9 cellular contexts compared by ENCODE assay signal in the genomic region with DNA sequence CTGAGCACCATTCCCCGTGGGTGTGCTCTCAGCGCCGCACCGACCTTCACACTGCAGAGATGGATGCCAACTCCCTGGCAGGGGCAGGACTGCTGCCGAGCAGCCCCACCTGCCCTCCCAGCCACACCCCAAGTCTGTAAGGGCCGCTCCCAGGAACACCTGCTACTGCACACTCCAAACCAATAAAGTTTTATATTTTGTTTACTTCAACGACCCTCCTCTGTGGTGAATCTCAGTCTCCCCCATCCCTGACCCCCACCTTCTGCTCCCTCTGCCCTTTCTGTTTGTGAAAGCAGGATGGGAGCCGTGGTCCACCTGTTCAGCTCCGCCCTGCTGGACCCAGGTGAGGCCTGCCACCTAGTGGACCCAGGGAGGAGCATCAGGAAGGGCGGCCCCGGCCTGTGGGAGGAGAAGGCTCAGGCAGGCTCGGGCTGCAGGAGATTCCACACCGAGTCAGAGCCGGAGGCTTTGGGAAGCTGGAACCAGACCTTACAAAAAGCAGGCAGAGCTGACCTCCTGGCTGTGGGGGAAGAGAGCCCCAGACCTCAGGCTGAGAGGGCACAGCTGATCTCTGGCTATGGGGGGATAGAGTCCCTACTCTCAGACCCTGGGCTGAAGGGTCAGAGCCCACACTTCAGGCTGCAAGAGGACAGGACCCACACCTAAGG. TPM values are rescaled to one million over a fixed set of nuclear protein-coding genes. Genes with fewer than 3 reads are reported as not detected.
DNase-seq lines count a peak whose midpoint lies in the region; ATAC-seq and TF ChIP-seq lines count a peak whose summit lies in the region.
"Had no signal": no experiment of that assay in that cellular context is flagged by ENCODE, and none has a peak within 500 bp of the region (broad histone marks: within the 10 kb centered on the region; RNA-seq: fewer than 3 reads in every experiment).

No MANE protein-coding gene starts in this region.

- H3K27me3 ChIP-seq in SJCRH30 (no peaks in the 10 kb centered on the region), parathyroid adenoma (ENCODE audit: control insufficient read depth, insufficient read depth, low read length) (no peaks in the 10 kb centered on the region), upper lobe of left lung (no peaks in the 10 kb centered on the region)
- H3K27me3 ChIP-seq: BLaER1 had no signal

- no peak overlapping the region for H3K9ac ChIP-seq in parathyroid adenoma
- H3K9ac ChIP-seq: BLaER1 had no signal

- TF ChIP-seq POLR2A in upper lobe of left lung (IDR thresholded peaks at IDR 0.05), result no peak

- peak; percentile 69 to 83 for ATAC-seq in upper lobe of left lung (ENCODE audit: low FRiP score in 2 of 2)

- peak overlapping the region; percentile 47 for H3K4me2 ChIP-seq in parathyroid adenoma (ENCODE audit: low read length)
- H3K4me2 ChIP-seq: BLaER1 had no signal

- H3K9me3 ChIP-seq in SJCRH30 (replicated peaks), result no peaks in the 10 kb centered on the region
- H3K9me3 ChIP-seq in parathyroid adenoma (ENCODE audit: control insufficient read depth, low read length), result no peaks in the 10 kb centered on the region
- no peaks in the 10 kb centered on the region for H3K9me3 ChIP-seq in upper lobe of left lung
- H3K9me3 ChIP-seq: BLaER1 had no signal

- H3K27ac ChIP-seq in SJCRH30 (no peak overlapping the region), parathyroid adenoma (no peak overlapping the region), upper lobe of left lung (no peak overlapping the region)
- H3K27ac ChIP-seq: BLaER1 had no signal

- TF ChIP-seq EP300 in upper lobe of left lung (IDR thresholded peaks at IDR 0.05), result no peak

- no peaks in the 10 kb centered on the region for H3K79me2 ChIP-seq in parathyroid adenoma

- no peaks in the 10 kb centered on the region for H3K36me3 ChIP-seq in SJCRH30
- no peaks in the 10 kb centered on the region for H3K36me3 ChIP-seq in parathyroid adenoma (ENCODE audit: control insufficient read depth, insufficient read depth, low read length)
- peaks cover 0 to 3% (median 0%) of the 10 kb centered on the region in 4 donors for H3K36me3 ChIP-seq in upper lobe of left lung
- H3K36me3 ChIP-seq: BLaER1 had no signal

- WGBS in upper lobe of left lung, 2 donors, result 28 to 36% methylated on average over 8 to 14 of the region's 14 CpGs

- H3K4me1 ChIP-seq in SJCRH30 (peaks cover 26% of the 10 kb centered on the region), parathyroid adenoma (peaks cover 4% of the 10 kb centered on the region), upper lobe of left lung (peaks cover 6 to 22% (median 17%) of the 10 kb centered on the region in 4 donors)

- peak overlapping the region; percentile 46 for H2AFZ ChIP-seq in parathyroid adenoma

- TF ChIP-seq CTCF in parathyroid adenoma (IDR thresholded peaks at IDR 0.05) (peak; percentile 81), upper lobe of left lung (IDR thresholded peaks at IDR 0.05) (peak; percentile 76 to 93 (median 85))

- DNase-seq in NCI-H524 (lab: John Stamatoyannopoulos, UW) (peak; percentile 63 to 77), NCI-H524 treated with DMSO at 0.1 percent for 48 hours (lab: John Stamatoyannopoulos, UW) (no peak), LoVo (ENCODE audit: low spot score) (peak; percentile 84), SJCRH30 (peak; percentile 85 to 89), glomerular visceral epithelial cell (ENCODE audit: extremely low spot score) (peak; percentile 81), upper lobe of left lung (peak; percentile 85 to 86)
- DNase-seq in activated effector memory CD4-positive, alpha-beta T cell treated with anti-CD3 and anti-CD28 coated beads, Interleukin-2, amount 50 U/mL, for 16 hours, result peak; percentile 84

- H3K4me3 ChIP-seq in SJCRH30 (no peak overlapping the region), parathyroid adenoma (ENCODE audit: low read depth, low read length) (no peak overlapping the region), upper lobe of left lung (no peak overlapping the region)
- H3K4me3 ChIP-seq: BLaER1 had no signal

RNA-seq across cellular contexts. Expression of a gene that starts 1.0 kb away (rescaled TPM):
- total RNA-seq in SJCRH30 (2014; rRNA removed; shearing (Covaris generic)), result not detected in 2 replicates
- not detected for total RNA-seq in upper lobe of left lung

RNA-seq across cellular contexts. Expression of a gene that starts 5.3 kb away (rescaled TPM):
- total RNA-seq in SJCRH30 (2014; rRNA removed; shearing (Covaris generic)), result 2.8 and 3.5 TPM in 2 replicates
- 10 to 100 TPM in 1 of 6 donors, 1 to 10 TPM in 5; 1.5 to 12.1 (median 4.3) TPM for total RNA-seq in upper lobe of left lung

RNA-seq across cellular contexts. Expression of a gene that starts 17.3 kb away (rescaled TPM):
- 6.7 and 9.0 TPM in 2 replicates for total RNA-seq in SJCRH30 (2014; rRNA removed; shearing (Covaris generic))
- total RNA-seq in upper lobe of left lung, result 10 to 100 TPM; 11.2 to 51.3 (median 35.1) TPM

RNA-seq across cellular contexts. Expression of a gene that starts 57.2 kb away (rescaled TPM):
- total RNA-seq in SJCRH30 (2014; rRNA removed; shearing (Covaris generic)), result 33.6 and 36.2 TPM in 2 replicates
- 100 to 1,000 TPM in 1 of 6 donors, 10 to 100 TPM in 5; 50.3 to 120 (median 83.3) TPM for total RNA-seq in upper lobe of left lung
